Comparison of ENCODE assay signal across 7 cellular contexts in the genomic region with DNA sequence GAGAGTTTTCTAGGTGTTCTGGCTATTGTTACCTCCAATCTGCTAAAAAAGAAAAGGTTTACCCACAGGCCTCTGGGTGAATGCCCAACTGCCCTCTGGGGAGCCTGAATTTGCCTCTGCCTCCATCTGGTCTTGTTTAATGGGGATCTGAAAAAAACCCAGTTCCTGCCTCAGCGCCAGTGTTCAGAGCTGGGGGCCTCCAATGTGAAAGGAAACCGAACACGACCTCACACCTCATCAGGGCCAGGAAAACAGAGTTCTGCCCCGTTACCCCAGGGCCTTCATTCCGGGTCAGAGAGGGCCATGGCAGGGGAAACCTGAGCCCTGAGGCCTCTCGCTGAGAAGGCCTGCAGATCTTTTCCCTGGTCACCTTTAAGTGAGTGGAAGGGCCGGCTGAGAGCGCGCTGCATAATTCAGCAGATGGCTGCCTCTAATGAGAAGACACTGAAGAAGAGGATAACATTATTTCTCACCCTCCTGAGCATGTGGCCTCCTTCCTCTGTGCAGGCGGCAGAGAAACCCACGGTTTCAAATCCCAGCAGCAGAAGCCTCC. TPM values are rescaled to one million over a fixed set of nuclear protein-coding genes. Genes with fewer than 3 reads are reported as not detected.
DNase-seq lines count a peak whose midpoint lies in the region; ATAC-seq and TF ChIP-seq lines count a peak whose summit lies in the region.

No MANE protein-coding gene starts in this region.

- POLR2A ChIA-PET in activated CD8-positive, alpha-beta T cell treated with anti-CD3 and anti-CD28 coated beads, Interleukin-2, amount 10 ng/mL, durations not matched to agents 7 days and 5 days (lab: Charles Lee): interaction anchor here (1.2 to 2.5 kb wide), 5 partner anchors 10 to 106 kb away, joined by 6 to 15 read pairs (median 9); a partner anchor contains a TSS

- H3K27me3 Mint-ChIP-seq in activated CD8-positive, alpha-beta T cell treated with anti-CD3 and anti-CD28 coated beads, Interleukin-2, amount 10 ng/mL, durations not matched to agents 7 days and 5 days (ENCODE audit: low read depth): no peaks in the 10 kb centered on the region

- H3K4me1 ChIP-seq in lung (ENCODE audit: control insufficient read depth in 2 of 2, insufficient read depth in 2 of 2, low read length in 2 of 2): peaks cover 0 to 1% of the 10 kb centered on the region in 2 donors

- whole genome bisulfite sequencing in lung, 2 donors: 32 to 58% methylated on average over 11 of the region's 11 CpGs

- H3K4me3 Mint-ChIP-seq in activated CD8-positive, alpha-beta T cell treated with anti-CD3 and anti-CD28 coated beads, Interleukin-2, amount 10 ng/mL, durations not matched to agents 7 days and 5 days: peak overlapping the region; percentile 92

- no peaks in the 10 kb centered on the region for H3K36me3 ChIP-seq in lung (ENCODE audit: control insufficient read depth in 2 of 2, insufficient read depth in 2 of 2, low read length in 2 of 2)

- H3K27me3 ChIP-seq in lung (ENCODE audit: control insufficient read depth, insufficient read depth): no peaks in the 10 kb centered on the region

- peak overlapping the region; percentile 56 to 93 for H3K27ac ChIP-seq in lung (ENCODE audit: low read depth in 1 of 2, low read length in 1 of 2)

- no peak for TF ChIP-seq CTCF in lung (IDR thresholded peaks at IDR 0.05; ENCODE audit: control extremely low read depth, extremely low read depth)

- ATAC-seq in GM18907 (IDR thresholded peaks at IDR 0.05; ENCODE audit: unreplicated experiment) (peak; percentile 48), HG03045 (IDR thresholded peaks at IDR 0.05; ENCODE audit: unreplicated experiment) (peak; percentile 39), lung (ENCODE audit: insufficient read depth, low FRiP score) (no peak)
- no peak for ATAC-seq in activated CD8-positive, alpha-beta T cell treated with anti-CD3 and anti-CD28 coated beads, Interleukin-2, amount 10 ng/mL, durations not matched to agents 7 days and 5 days

- peaks cover 0 to 2% of the 10 kb centered on the region in 2 donors for H3K9me3 ChIP-seq in lung (ENCODE audit: control insufficient read depth in 2 of 2, insufficient read depth in 1 of 2, low read length in 1 of 2)

- H3K9me3 Mint-ChIP-seq in activated CD8-positive, alpha-beta T cell treated with anti-CD3 and anti-CD28 coated beads, Interleukin-2, amount 10 ng/mL, durations not matched to agents 7 days and 5 days (ENCODE audit: insufficient read depth): no peaks in the 10 kb centered on the region

- peak overlapping the region; percentile 99 for H3K27ac Mint-ChIP-seq in activated CD8-positive, alpha-beta T cell treated with anti-CD3 and anti-CD28 coated beads, Interleukin-2, amount 10 ng/mL, durations not matched to agents 7 days and 5 days

- H3K4me3 ChIP-seq in lung: no peak overlapping the region

- peaks cover 65% of the 10 kb centered on the region for H3K4me1 Mint-ChIP-seq in activated CD8-positive, alpha-beta T cell treated with anti-CD3 and anti-CD28 coated beads, Interleukin-2, amount 10 ng/mL, durations not matched to agents 7 days and 5 days (ENCODE audit: low read depth)

- CTCF ChIA-PET in activated CD8-positive, alpha-beta T cell treated with anti-CD3 and anti-CD28 coated beads, Interleukin-2, amount 10 ng/mL, durations not matched to agents 7 days and 5 days (lab: Charles Lee): interaction anchor here (1.4 to 1.5 kb wide), 3 partner anchors 10 to 72 kb away, joined by 3 to 5 read pairs (median 3); no protein-coding TSS in a partner anchor

- DNase-seq in activated CD8-positive, alpha-beta T cell treated with anti-CD3 and anti-CD28 coated beads, Interleukin-2, amount 10 ng/mL, durations not matched to agents 7 days and 5 days: peak; percentile 38
- DNase-seq in lung (ENCODE audit: low spot score): no peak
- DNase-seq in kidney tubule cell (ENCODE audit: low spot score): no peak
- DNase-seq in COR-L47 (lab: John Stamatoyannopoulos, UW): no peak
- no peak for DNase-seq in activated effector memory CD4-positive, alpha-beta T cell treated with Interleukin-2 at 50 U/mL for 16 hours

- peaks cover 61% of the 10 kb centered on the region for H3K36me3 Mint-ChIP-seq in activated CD8-positive, alpha-beta T cell treated with anti-CD3 and anti-CD28 coated beads, Interleukin-2, amount 10 ng/mL, durations not matched to agents 7 days and 5 days (ENCODE audit: low read depth)

RNA-seq across cellular contexts. Expression of a gene that starts 6.8 kb away (rescaled TPM):
- total RNA-seq in activated CD8-positive, alpha-beta T cell treated with anti-CD3 and anti-CD28 coated beads, Interleukin-2, amount 10 ng/mL, durations not matched to agents 7 days and 5 days: 100 to 1,000 TPM; 303 to 312 TPM
- total RNA-seq in lung: 10 to 100 TPM; 21.7 to 25.8 TPM
- polyA plus RNA-seq in lung: 10 to 100 TPM in 1 of 2 donors, 1 to 10 TPM in 1; 6.2 to 13.5 TPM

Comparison
In these comparisons a context has a peak if more than half of its experiments do, and no peak if none do; other contexts are left out.
1. ATAC-seq: peak in GM18907 (single experiment) and HG03045 (single experiment); none in activated CD8-positive, alpha-beta T cell treated with anti-CD3 and anti-CD28 coated beads, Interleukin-2, amount 10 ng/mL, durations not matched to agents 7 days and 5 days (single experiment) and lung (single experiment).
2. RNA of a gene that starts 6.8 kb away (total RNA-seq): 303 to 312 TPM in activated CD8-positive, alpha-beta T cell treated with anti-CD3 and anti-CD28 coated beads, Interleukin-2, amount 10 ng/mL, durations not matched to agents 7 days and 5 days; 21.7 to 25.8 TPM in lung; every median in the first group is over 10 times any median in the second.